Comparison of ENCODE assay signal across 1 cellular context in the genomic region with DNA sequence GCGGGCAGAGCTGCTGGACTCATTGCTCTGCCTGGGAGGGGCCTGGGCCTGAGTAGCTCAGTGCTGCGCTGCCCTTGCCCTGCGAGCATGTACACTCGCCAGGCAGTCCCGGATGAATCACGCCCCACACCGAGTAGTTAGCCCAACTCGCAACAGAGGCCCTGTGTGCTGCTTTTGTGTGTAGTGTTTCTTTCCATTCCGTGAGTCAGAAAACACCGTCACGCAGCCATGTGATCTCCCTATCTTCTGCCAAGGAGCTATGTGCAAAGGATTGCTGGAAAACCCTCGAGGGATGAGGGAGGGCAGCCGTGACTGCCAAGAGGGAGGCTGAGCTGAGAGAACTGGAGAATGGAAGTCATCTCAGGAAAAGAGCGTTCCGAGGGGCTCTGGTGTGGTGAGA.
A peak's percentile ranks its signal among the peaks of the same experiment; 100 is the strongest.
TF ChIP-seq lines count a peak whose summit lies in the region.

No MANE protein-coding gene starts in this region.

TF ChIP-seq in A549, 52 proteins besides CTCF, POLR2A, EP300 and RAD21 (continued from another document):
- TF ChIP-seq REST (IDR thresholded peaks at IDR 0.05) (no peak), MYC (IDR thresholded peaks at IDR 0.05; ENCODE audit: borderline replicate concordance, low read length) (no peak), FOSL2 (IDR thresholded peaks at IDR 0.05) (peak; percentile 28; the same call in 1 of the 2 replicates), FOSL2 (CRISPR knock-in tag; IDR thresholded peaks at IDR 0.05) (peak; percentile 78)
- TF ChIP-seq, protein P1, sequence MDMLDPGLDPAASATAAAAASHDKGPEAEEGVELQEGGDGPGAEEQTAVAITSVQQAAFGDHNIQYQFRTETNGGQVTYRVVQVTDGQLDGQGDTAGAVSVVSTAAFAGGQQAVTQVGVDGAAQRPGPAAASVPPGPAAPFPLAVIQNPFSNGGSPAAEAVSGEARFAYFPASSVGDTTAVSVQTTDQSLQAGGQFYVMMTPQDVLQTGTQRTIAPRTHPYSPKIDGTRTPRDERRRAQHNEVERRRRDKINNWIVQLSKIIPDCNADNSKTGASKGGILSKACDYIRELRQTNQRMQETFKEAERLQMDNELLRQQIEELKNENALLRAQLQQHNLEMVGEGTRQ (IDR thresholded peaks at IDR 0.05): peak; percentile 45; the same call in 1 of the 2 replicates
